In genomic region chr1:44423706-44424546, GRCh38 we compare ENCODE assay signal across 9 cellular contexts. TPM values are rescaled to one million over a fixed set of nuclear protein-coding genes. Genes with fewer than 3 reads are reported as not detected.
DNase-seq lines count a peak whose midpoint lies in the region; ATAC-seq and TF ChIP-seq lines count a peak whose summit lies in the region.
"Had no signal": no experiment of that assay in that cellular context is flagged by ENCODE, and none has a peak within 500 bp of the region (broad histone marks: within the 10 kb centered on the region; RNA-seq: fewer than 3 reads in every experiment).

No MANE protein-coding gene starts in this region.

- no peak for DNase-seq in CD8-positive, alpha-beta T cell
- peak; percentile 55 to 94 for DNase-seq in NCI-H446 (lab: John Stamatoyannopoulos, UW)
- peak; percentile 16 for DNase-seq in endothelial cell (ENCODE audit: low spot score)
- no peak for DNase-seq in omental fat pad (ENCODE audit: low spot score)
- no peak for DNase-seq in CD1c-positive myeloid dendritic cell (ENCODE audit: extremely low spot score)
- no peak for DNase-seq in progenitor cell of endocrine pancreas (ENCODE audit: low spot score, unreplicated experiment)
- DNase-seq in OCI-LY7 (ENCODE audit: low spot score): no peak

- no peaks in the 10 kb centered on the region for H3K9me3 Mint-ChIP-seq in CD8-positive, alpha-beta T cell
- H3K9me3 Mint-ChIP-seq in endothelial cell (ENCODE audit: unreplicated experiment) (no peaks in the 10 kb centered on the region), progenitor cell of endocrine pancreas (ENCODE audit: low read depth) (no peaks in the 10 kb centered on the region)

- H3K9me2 ChIP-seq in OCI-LY7 (ENCODE audit: insufficient read depth, low read length): no peaks in the 10 kb centered on the region

- POLR2A ChIA-PET in CD8-positive, alpha-beta T cell (lab: Charles Lee): no interaction called here
- POLR2A ChIA-PET in OCI-LY7 (lab: Charles Lee): no interaction called here

- CTCF ChIA-PET in CD8-positive, alpha-beta T cell (lab: Charles Lee): no interaction called here
- CTCF ChIA-PET in OCI-LY7 (lab: Charles Lee; ENCODE audit: unreplicated experiment): no interaction called here

- H3K27ac ChIP-seq in CD8-positive, alpha-beta T cell (ENCODE audit: low read depth, low read length): no peak overlapping the region
- H3K27ac ChIP-seq in OCI-LY7 (ENCODE audit: low read depth, low read length, poor library complexity, severe bottlenecking): no peak overlapping the region
- H3K27ac ChIP-seq: HL-60 had no signal

- peaks cover 7% of the 10 kb centered on the region for H3K4me1 ChIP-seq in CD8-positive, alpha-beta T cell (ENCODE audit: insufficient read depth, low read length)
- no peaks in the 10 kb centered on the region for H3K4me1 ChIP-seq in OCI-LY7 (ENCODE audit: insufficient read depth, low read length, poor library complexity, severe bottlenecking)

- no peak for TF ChIP-seq CTCF in CD8-positive, alpha-beta T cell (IDR thresholded peaks at IDR 0.05)
- no peak for TF ChIP-seq CTCF in endothelial cell (IDR thresholded peaks at IDR 0.05; ENCODE audit: unreplicated experiment)
- TF ChIP-seq CTCF in omental fat pad (IDR thresholded peaks at IDR 0.05): no peak
- TF ChIP-seq CTCF in progenitor cell of endocrine pancreas (IDR thresholded peaks at IDR 0.05; ENCODE audit: unreplicated experiment): no peak
- no peak for TF ChIP-seq CTCF in OCI-LY7 (conservative IDR thresholded peaks at IDR 0.05; ENCODE audit: low read length)

- no peak overlapping the region for H3K4me2 ChIP-seq in OCI-LY7 (ENCODE audit: low read length)

- H3K27ac Mint-ChIP-seq in CD8-positive, alpha-beta T cell: no peak overlapping the region
- H3K27ac Mint-ChIP-seq in endothelial cell (ENCODE audit: unreplicated experiment) (peak overlapping the region; percentile 72), progenitor cell of endocrine pancreas (no peak overlapping the region)

- H3K4me1 Mint-ChIP-seq in CD8-positive, alpha-beta T cell (ENCODE audit: low read depth): peaks cover 6% of the 10 kb centered on the region
- H3K4me1 Mint-ChIP-seq in endothelial cell (ENCODE audit: unreplicated experiment): peaks cover 71% of the 10 kb centered on the region
- peaks cover 1% of the 10 kb centered on the region for H3K4me1 Mint-ChIP-seq in progenitor cell of endocrine pancreas (ENCODE audit: low read depth)

- no peaks in the 10 kb centered on the region for H3K36me3 Mint-ChIP-seq in CD8-positive, alpha-beta T cell
- H3K36me3 Mint-ChIP-seq in endothelial cell (ENCODE audit: low read depth, unreplicated experiment) (peaks cover 4% of the 10 kb centered on the region), progenitor cell of endocrine pancreas (ENCODE audit: insufficient read depth) (no peaks in the 10 kb centered on the region)

- peak overlapping the region; percentile 42 for H3K4me3 Mint-ChIP-seq in CD8-positive, alpha-beta T cell
- H3K4me3 Mint-ChIP-seq in endothelial cell (ENCODE audit: unreplicated experiment): peak overlapping the region; percentile 21
- no peak overlapping the region for H3K4me3 Mint-ChIP-seq in progenitor cell of endocrine pancreas (ENCODE audit: low read depth)

- no peak overlapping the region for H3K4me3 ChIP-seq in CD8-positive, alpha-beta T cell (ENCODE audit: low read depth, low read length)
- H3K4me3 ChIP-seq in OCI-LY7 (ENCODE audit: low read depth, low read length, poor library complexity, severe bottlenecking): no peak overlapping the region

- ATAC-seq in CD8-positive, alpha-beta T cell: no peak
- ATAC-seq in omental fat pad (ENCODE audit: low FRiP score) (peak; percentile 88), HG02981 (IDR thresholded peaks at IDR 0.05; ENCODE audit: unreplicated experiment) (no peak)

- intact Hi-C loops in CD8-positive, alpha-beta T cell (cut with DNase I, micrococcal nuclease): no loop called here
- intact Hi-C loops in OCI-LY7 (cut with micrococcal nuclease; ENCODE audit: unreplicated experiment): no loop called here

- H2AFZ ChIP-seq in OCI-LY7 (ENCODE audit: low read length): no peak overlapping the region

- peaks cover 19% of the 10 kb centered on the region for H3K27me3 ChIP-seq in CD8-positive, alpha-beta T cell (ENCODE audit: insufficient read depth, low read length)

- H4K20me1 ChIP-seq in OCI-LY7 (ENCODE audit: insufficient read depth, low read length): no peaks in the 10 kb centered on the region; the same call in 1 of the 2 replicates

- peaks cover 65% of the 10 kb centered on the region for H3K27me3 Mint-ChIP-seq in CD8-positive, alpha-beta T cell (ENCODE audit: low read depth)
- H3K27me3 Mint-ChIP-seq in endothelial cell (ENCODE audit: unreplicated experiment) (peaks cover 4% of the 10 kb centered on the region), progenitor cell of endocrine pancreas (peaks cover 93% of the 10 kb centered on the region)

- no peaks in the 10 kb centered on the region for H3K36me3 ChIP-seq in CD8-positive, alpha-beta T cell (ENCODE audit: insufficient read depth, low read length)
- H3K36me3 ChIP-seq in OCI-LY7 (ENCODE audit: insufficient read depth, low read length): no peaks in the 10 kb centered on the region

- H3K79me2 ChIP-seq in OCI-LY7 (ENCODE audit: insufficient read depth, low read depth, low read length): no peaks in the 10 kb centered on the region

- no TSS peak for BruUV-seq in OCI-LY7 (replicated peaks; lab: Mats Ljungman, UMichigan)

- H3K9me3 ChIP-seq in CD8-positive, alpha-beta T cell (ENCODE audit: low read length): no peaks in the 10 kb centered on the region
- H3K9me3 ChIP-seq in OCI-LY7 (ENCODE audit: low read length): no peaks in the 10 kb centered on the region

RNA-seq across cellular contexts. Expression of gene RNF220, which starts 18.9 kb away (rescaled TPM):
- 10 to 100 TPM; 78.7 to 82.1 TPM for total RNA-seq in CD8-positive, alpha-beta T cell
- total RNA-seq in endothelial cell (ENCODE audit: unreplicated experiment) (87.5 TPM), omental fat pad (10 to 100 TPM; 54.2 to 94.0 (median 88.8) TPM), progenitor cell of endocrine pancreas (85.9 and 87.5 TPM in 2 replicates), OCI-LY7 (2022) (82.3 and 84.7 TPM in 2 replicates)
- 85.5 and 107 TPM in 2 replicates for total RNA-seq in OCI-LY7 (2014; rRNA removed; shearing (Covaris generic))

Comparison
In these comparisons a context has a peak if more than half of its experiments do, and no peak if none do; other contexts are left out.
1. DNase-seq: peak in NCI-H446 (2 of 2) and endothelial cell (single experiment); none in CD8-positive, alpha-beta T cell (0 of 7), omental fat pad (single experiment), CD1c-positive myeloid dendritic cell (single experiment), progenitor cell of endocrine pancreas (single experiment) and OCI-LY7 (single experiment).